ENCODE assay signal across 18 cellular contexts in the genomic region with DNA sequence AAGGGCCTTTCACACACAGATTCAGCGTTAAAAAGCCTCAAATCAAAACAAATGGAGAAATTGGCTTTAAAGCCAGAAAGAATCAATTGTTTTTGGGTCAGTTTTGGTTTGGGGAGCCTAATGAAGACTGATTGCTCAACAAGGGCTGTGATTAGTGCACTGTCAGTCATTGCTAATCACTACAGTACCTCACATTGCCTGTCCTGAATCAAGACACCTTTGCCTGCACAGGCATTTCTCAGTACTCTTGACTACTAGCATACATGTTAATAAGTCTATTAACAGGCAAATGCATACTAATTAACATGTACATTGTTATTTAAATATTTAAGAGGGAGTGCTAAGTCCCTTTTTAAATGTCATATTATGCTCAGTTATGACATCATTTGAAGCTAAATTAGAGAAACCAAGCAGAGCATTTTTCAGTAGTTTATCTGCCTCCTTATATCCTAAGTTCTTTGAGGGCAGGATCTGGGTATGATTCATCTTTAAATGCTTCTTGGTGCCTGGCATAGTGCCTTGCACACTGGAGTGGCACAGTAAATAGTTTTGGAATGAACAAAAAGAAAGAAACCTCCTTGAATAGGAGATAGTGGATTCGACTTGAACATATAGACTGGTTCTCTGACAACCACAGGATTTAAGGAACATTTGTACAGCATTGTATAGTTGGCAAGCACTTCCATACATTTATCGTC. TPM values are rescaled to one million over a fixed set of nuclear protein-coding genes. Genes with fewer than 3 reads are reported as not detected.
DNase-seq lines count a peak whose midpoint lies in the region; ATAC-seq, FAIRE-seq and TF ChIP-seq lines count a peak whose summit lies in the region.
"Had no signal": no experiment of that assay in that cellular context is flagged by ENCODE, and none has a peak within 500 bp of the region (broad histone marks: within the 10 kb centered on the region; RNA-seq: fewer than 3 reads in every experiment).

No MANE protein-coding gene starts in this region.

- H3K4me3 ChIP-seq in astrocyte (ENCODE audit: insufficient read depth, low read depth, low read length) (no peak overlapping the region), smooth muscle cell (no peak overlapping the region)

- peaks cover 89% of the 10 kb centered on the region for H4K20me1 ChIP-seq in astrocyte (ENCODE audit: insufficient read depth, low read length)
- peaks cover 57% of the 10 kb centered on the region for H4K20me1 ChIP-seq in smooth muscle cell (ENCODE audit: low read depth)

- WGBS in smooth muscle cell (ENCODE audit: low lambda C conversion rate) = 68% methylated on average over 3 of the region's 3 CpGs

- CTCF ChIA-PET in CD4-positive, alpha-beta T cell (lab: Charles Lee) = no interaction called here

- peak; percentile 15 for ATAC-seq in foreskin keratinocyte
- no peak for ATAC-seq in CD4-positive, alpha-beta T cell (ENCODE audit: poor library complexity)
- ATAC-seq: activated naive CD8-positive, alpha-beta T cell treated with anti-CD3 and anti-CD28 coated beads, Interleukin-2, amount 50 U/mL, for 24 hours; CD8-positive, alpha-beta T cell; natural killer cell had no signal

- in situ Hi-C loops in GM13976 (cut with MboI; ENCODE audit: low sequenced_read_pairs, unreplicated experiment) = no loop called here

- H3K79me2 ChIP-seq in astrocyte (ENCODE audit: insufficient read depth, low read length) (peaks cover 99% of the 10 kb centered on the region), smooth muscle cell (ENCODE audit: low read depth) (peaks cover 49% of the 10 kb centered on the region)

- DNase-seq in HS-5 (ENCODE audit: low read depth) (peak; percentile 61), astrocyte (ENCODE audit: low read depth) (peak; percentile 81), foreskin keratinocyte (peak in 1 of 2 donors; percentile 78), smooth muscle cell (lab: John Stamatoyannopoulos, UW; ENCODE audit: unreplicated experiment) (no peak), GM13976 (ENCODE audit: low spot score) (no peak), NOMO-1 treated with DMSO at 0.1 percent for 48 hours (lab: John Stamatoyannopoulos, UW; ENCODE audit: unreplicated experiment) (no peak)
- no peak for DNase-seq in CD4-positive, alpha-beta T cell
- no peak for DNase-seq in activated CD8-positive, alpha-beta memory T cell treated with anti-CD3 and anti-CD28 coated beads, Interleukin-2, amount 50 U/mL, for 4 hours
- DNase-seq: activated naive CD8-positive, alpha-beta T cell treated with anti-CD3 and anti-CD28 coated beads, Interleukin-2, amount 50 U/mL, for 24 hours; activated T-cell treated with anti-CD3 and anti-CD28 coated beads for 4 hours; CD8-positive, alpha-beta T cell; KBM-7; natural killer cell; NCI-H1436; NCI-H510A treated with DMSO at 0.1 percent for 48 hours; retina; stimulated activated CD4-positive, alpha-beta T cell treated with anti-CD3 and anti-CD28 coated beads, Interleukin-2, amount 100 ng/mL, for 48 hours had no signal

- peaks cover 47% of the 10 kb centered on the region for H3K4me1 ChIP-seq in astrocyte (ENCODE audit: insufficient read depth, low read length)
- peaks cover 28% of the 10 kb centered on the region for H3K4me1 ChIP-seq in foreskin keratinocyte
- H3K4me1 ChIP-seq in smooth muscle cell (ENCODE audit: low read depth) = peaks cover 24% of the 10 kb centered on the region

- peak overlapping the region; percentile 64 for H3K27ac Mint-ChIP-seq in astrocyte (ENCODE audit: unreplicated experiment)
- no peak overlapping the region for H3K27ac Mint-ChIP-seq in CD4-positive, alpha-beta T cell
- H3K27ac Mint-ChIP-seq: activated naive CD8-positive, alpha-beta T cell treated with anti-CD3 and anti-CD28 coated beads, Interleukin-2, amount 50 U/mL, for 24 hours; CD8-positive, alpha-beta T cell; natural killer cell; T-helper 1 cell treated with Interleukin-12 subunit alpha and Interleukin-12 subunit beta and Interleukin-4 antibody, amounts not matched to agents 30 μg/mL and 1 μg/mL, for 36 hours had no signal

- H3K36me3 Mint-ChIP-seq in astrocyte (ENCODE audit: low read depth, unreplicated experiment) = peaks cover 26% of the 10 kb centered on the region
- H3K36me3 Mint-ChIP-seq in CD4-positive, alpha-beta T cell (ENCODE audit: low read depth) = no peaks in the 10 kb centered on the region
- H3K36me3 Mint-ChIP-seq: CD8-positive, alpha-beta T cell had no signal

- H2AFZ ChIP-seq in astrocyte (ENCODE audit: low read depth, low read length) (no peak overlapping the region), smooth muscle cell (ENCODE audit: low read depth) (no peak overlapping the region)

- peak overlapping the region; percentile 12 for H3K9ac ChIP-seq in astrocyte (ENCODE audit: low read length)
- peak overlapping the region; percentile 15 for H3K9ac ChIP-seq in smooth muscle cell (ENCODE audit: low read depth)

- H3K9me3 Mint-ChIP-seq in astrocyte (ENCODE audit: unreplicated experiment) = peaks cover 3% of the 10 kb centered on the region
- peaks cover 6% of the 10 kb centered on the region for H3K9me3 Mint-ChIP-seq in CD4-positive, alpha-beta T cell

- H3K4me3 Mint-ChIP-seq in astrocyte (ENCODE audit: unreplicated experiment) = no peak overlapping the region
- no peak overlapping the region for H3K4me3 Mint-ChIP-seq in CD4-positive, alpha-beta T cell
- H3K4me3 Mint-ChIP-seq: activated naive CD8-positive, alpha-beta T cell treated with anti-CD3 and anti-CD28 coated beads, Interleukin-2, amount 50 U/mL, for 24 hours; CD8-positive, alpha-beta T cell; natural killer cell; T-helper 1 cell treated with Interleukin-12 subunit alpha and Interleukin-12 subunit beta and Interleukin-4 antibody, amounts not matched to agents 30 μg/mL and 1 μg/mL, for 36 hours had no signal

- TF ChIP-seq CTCF in astrocyte (IDR thresholded peaks at IDR 0.05; ENCODE audit: insufficient read depth, low read depth, low read length) (no peak), foreskin keratinocyte (conservative IDR thresholded peaks at IDR 0.05) (no peak), smooth muscle cell (IDR thresholded peaks at IDR 0.05; ENCODE audit: borderline replicate concordance, insufficient read depth, poor library complexity, severe bottlenecking) (no peak), GM13976 (IDR thresholded peaks at IDR 0.05; ENCODE audit: borderline replicate concordance, control extremely low read depth, extremely low read depth, insufficient read depth, missing control alignments) (no peak)
- no peak for TF ChIP-seq CTCF in CD4-positive, alpha-beta T cell (IDR thresholded peaks at IDR 0.05)

- H3K27me3 Mint-ChIP-seq in astrocyte (ENCODE audit: low read depth, unreplicated experiment) = no peaks in the 10 kb centered on the region
- H3K27me3 Mint-ChIP-seq in CD4-positive, alpha-beta T cell = peaks cover 13% of the 10 kb centered on the region

- H3K27me3 ChIP-seq in astrocyte (ENCODE audit: insufficient read depth, low read length) (no peaks in the 10 kb centered on the region), foreskin keratinocyte (no peaks in the 10 kb centered on the region), smooth muscle cell (ENCODE audit: low read depth) (no peaks in the 10 kb centered on the region)
- H3K27me3 ChIP-seq in CD4-positive, alpha-beta T cell (ENCODE audit: control insufficient read depth, insufficient read depth, low read length) = no peaks in the 10 kb centered on the region

- peaks cover 74% of the 10 kb centered on the region for H3K4me1 Mint-ChIP-seq in astrocyte (ENCODE audit: low read depth, unreplicated experiment)
- no peaks in the 10 kb centered on the region for H3K4me1 Mint-ChIP-seq in CD4-positive, alpha-beta T cell (ENCODE audit: low read depth)
- H3K4me1 Mint-ChIP-seq: activated naive CD8-positive, alpha-beta T cell treated with anti-CD3 and anti-CD28 coated beads, Interleukin-2, amount 50 U/mL, for 24 hours; natural killer cell had no signal

- H3K4me2 ChIP-seq in astrocyte (ENCODE audit: low read length) (peak overlapping the region; percentile 51), smooth muscle cell (peak overlapping the region; percentile 57)

- H3K27ac ChIP-seq in astrocyte (ENCODE audit: low read depth, low read length) (peak overlapping the region; percentile 32), foreskin keratinocyte (peak overlapping the region; percentile 44), smooth muscle cell (ENCODE audit: low read depth) (peak overlapping the region; percentile 72)
- no peak overlapping the region for H3K27ac ChIP-seq in CD4-positive, alpha-beta T cell (ENCODE audit: low read depth, low read length)

- FAIRE-seq in astrocyte (lab: Jason Lieb, UNC) = peak; percentile 88

- H3K36me3 ChIP-seq in astrocyte (ENCODE audit: insufficient read depth, low read length) (no peaks in the 10 kb centered on the region), smooth muscle cell (ENCODE audit: low read depth) (peaks cover 9% of the 10 kb centered on the region)

- H3K9me3 ChIP-seq in astrocyte (ENCODE audit: insufficient read depth, low read depth, low read length) (no peaks in the 10 kb centered on the region), smooth muscle cell (replicated peaks; ENCODE audit: low read depth) (peaks cover 4% of the 10 kb centered on the region)
- no peaks in the 10 kb centered on the region for H3K9me3 ChIP-seq in CD4-positive, alpha-beta T cell (ENCODE audit: control insufficient read depth, low read length)

- POLR2A ChIA-PET in CD4-positive, alpha-beta T cell (lab: Charles Lee) = no interaction called here

- H3F3A ChIP-seq in smooth muscle cell (ENCODE audit: low read depth) = peaks cover 14% of the 10 kb centered on the region

- intact Hi-C loops in CD4-positive, alpha-beta T cell (cut with DNase I, micrococcal nuclease) = no loop called here

RNA-seq across cellular contexts. Expression of a gene that starts 25.8 kb away (rescaled TPM):
- 624 and 672 TPM in 2 replicates for total RNA-seq in astrocyte
- 162 and 169 TPM in 2 replicates for total RNA-seq in foreskin keratinocyte
- 223 and 246 TPM in 2 replicates for polyA plus RNA-seq in foreskin keratinocyte
- 440 and 450 TPM in 2 replicates for total RNA-seq in smooth muscle cell
- polyA plus RNA-seq in smooth muscle cell = 1,412 and 1,766 TPM in 2 replicates
- not detected for total RNA-seq in CD4-positive, alpha-beta T cell
- total RNA-seq: CD8-positive, alpha-beta T cell; natural killer cell had no signal

Comparison
In these comparisons a context has a peak if more than half of its experiments do, and no peak if none do; other contexts are left out.
1. DNase-seq: peak in HS-5 (single experiment) and astrocyte (single experiment); none in smooth muscle cell (single experiment), GM13976 (single experiment), NOMO-1 treated with DMSO at 0.1 percent for 48 hours (single experiment), CD4-positive, alpha-beta T cell (0 of 10) and activated CD8-positive, alpha-beta memory T cell treated with anti-CD3 and anti-CD28 coated beads, Interleukin-2, amount 50 U/mL, for 4 hours (single experiment).
2. RNA of a gene that starts 25.8 kb away (total RNA-seq): 624 to 672 TPM in astrocyte, 440 to 450 TPM in smooth muscle cell and 162 to 169 TPM in foreskin keratinocyte; not detected in CD4-positive, alpha-beta T cell; every median in the first group is over 100 times any median in the second.